ENCODE assay signal across 1 cellular context in the genomic region with DNA sequence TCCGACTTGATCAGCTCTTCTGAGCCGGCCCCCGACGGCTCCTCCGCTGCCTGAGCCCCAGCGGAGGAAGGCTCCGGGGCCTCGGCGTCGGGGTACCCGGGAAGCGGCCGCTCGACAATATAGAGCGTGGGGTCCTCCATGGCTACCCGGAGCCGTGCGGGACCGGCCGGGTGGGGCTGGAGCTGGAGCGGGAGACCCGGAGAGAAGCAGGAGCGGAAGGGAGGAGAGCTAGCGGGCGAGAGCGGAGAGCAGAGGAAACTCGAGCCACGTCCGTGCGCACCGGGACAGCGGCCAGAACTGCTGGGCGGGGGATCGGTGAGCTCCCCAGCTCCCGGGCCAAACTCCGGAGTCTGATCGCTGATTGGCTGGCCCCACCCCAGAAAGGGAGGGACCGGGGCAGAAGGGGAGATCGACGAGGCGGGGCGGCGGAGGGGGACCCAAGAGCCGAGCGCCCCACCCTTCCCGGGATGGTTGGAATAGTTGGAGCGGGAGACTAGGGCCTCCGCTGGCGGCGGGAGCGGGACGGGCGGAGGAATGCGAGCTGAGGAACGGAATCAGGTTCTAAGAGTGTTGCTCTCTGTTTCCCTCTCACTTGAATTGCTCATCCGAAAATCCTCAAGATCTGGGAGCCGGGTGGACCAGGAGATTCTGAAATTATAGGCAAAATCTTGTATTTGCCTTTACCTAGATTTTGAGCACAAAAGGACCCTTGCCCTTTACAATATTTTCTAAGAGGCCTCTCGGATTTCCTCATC.
TF ChIP-seq lines count a peak whose summit lies in the region.

A gene with protein sequence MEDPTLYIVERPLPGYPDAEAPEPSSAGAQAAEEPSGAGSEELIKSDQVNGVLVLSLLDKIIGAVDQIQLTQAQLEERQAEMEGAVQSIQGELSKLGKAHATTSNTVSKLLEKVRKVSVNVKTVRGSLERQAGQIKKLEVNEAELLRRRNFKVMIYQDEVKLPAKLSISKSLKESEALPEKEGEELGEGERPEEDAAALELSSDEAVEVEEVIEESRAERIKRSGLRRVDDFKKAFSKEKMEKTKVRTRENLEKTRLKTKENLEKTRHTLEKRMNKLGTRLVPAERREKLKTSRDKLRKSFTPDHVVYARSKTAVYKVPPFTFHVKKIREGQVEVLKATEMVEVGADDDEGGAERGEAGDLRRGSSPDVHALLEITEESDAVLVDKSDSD (minus strand): TSS at position 299 of the 755 bp plus-strand sequence. CDS start 159 bp downstream, at position 140.

TF ChIP-seq in SK-N-SH treated with all-trans-retinoic acid at 6 μM for 48 hours, 23 proteins besides CTCF, POLR2A, EP300 and RAD21:
- TF ChIP-seq ESRRG (CRISPR knock-in tag; IDR thresholded peaks at IDR 0.05) = no peak
- TF ChIP-seq ARNTL (CRISPR knock-in tag; IDR thresholded peaks at IDR 0.05; ENCODE audit: borderline replicate concordance, low read depth) = no peak
- TF ChIP-seq ZFP3 (CRISPR knock-in tag; IDR thresholded peaks at IDR 0.05) = no peak
- TF ChIP-seq, protein P1, sequence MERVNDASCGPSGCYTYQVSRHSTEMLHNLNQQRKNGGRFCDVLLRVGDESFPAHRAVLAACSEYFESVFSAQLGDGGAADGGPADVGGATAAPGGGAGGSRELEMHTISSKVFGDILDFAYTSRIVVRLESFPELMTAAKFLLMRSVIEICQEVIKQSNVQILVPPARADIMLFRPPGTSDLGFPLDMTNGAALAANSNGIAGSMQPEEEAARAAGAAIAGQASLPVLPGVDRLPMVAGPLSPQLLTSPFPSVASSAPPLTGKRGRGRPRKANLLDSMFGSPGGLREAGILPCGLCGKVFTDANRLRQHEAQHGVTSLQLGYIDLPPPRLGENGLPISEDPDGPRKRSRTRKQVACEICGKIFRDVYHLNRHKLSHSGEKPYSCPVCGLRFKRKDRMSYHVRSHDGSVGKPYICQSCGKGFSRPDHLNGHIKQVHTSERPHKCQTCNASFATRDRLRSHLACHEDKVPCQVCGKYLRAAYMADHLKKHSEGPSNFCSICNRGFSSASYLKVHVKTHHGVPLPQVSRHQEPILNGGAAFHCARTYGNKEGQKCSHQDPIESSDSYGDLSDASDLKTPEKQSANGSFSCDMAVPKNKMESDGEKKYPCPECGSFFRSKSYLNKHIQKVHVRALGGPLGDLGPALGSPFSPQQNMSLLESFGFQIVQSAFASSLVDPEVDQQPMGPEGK (CRISPR knock-in tag; IDR thresholded peaks at IDR 0.05; ENCODE audit: borderline replicate concordance) = peak; percentile 40; the same call in 1 of the 2 replicates
- no peak for TF ChIP-seq ZNF565 (CRISPR knock-in tag; conservative IDR thresholded peaks at IDR 0.05; ENCODE audit: low read depth)
- TF ChIP-seq, protein P2, sequence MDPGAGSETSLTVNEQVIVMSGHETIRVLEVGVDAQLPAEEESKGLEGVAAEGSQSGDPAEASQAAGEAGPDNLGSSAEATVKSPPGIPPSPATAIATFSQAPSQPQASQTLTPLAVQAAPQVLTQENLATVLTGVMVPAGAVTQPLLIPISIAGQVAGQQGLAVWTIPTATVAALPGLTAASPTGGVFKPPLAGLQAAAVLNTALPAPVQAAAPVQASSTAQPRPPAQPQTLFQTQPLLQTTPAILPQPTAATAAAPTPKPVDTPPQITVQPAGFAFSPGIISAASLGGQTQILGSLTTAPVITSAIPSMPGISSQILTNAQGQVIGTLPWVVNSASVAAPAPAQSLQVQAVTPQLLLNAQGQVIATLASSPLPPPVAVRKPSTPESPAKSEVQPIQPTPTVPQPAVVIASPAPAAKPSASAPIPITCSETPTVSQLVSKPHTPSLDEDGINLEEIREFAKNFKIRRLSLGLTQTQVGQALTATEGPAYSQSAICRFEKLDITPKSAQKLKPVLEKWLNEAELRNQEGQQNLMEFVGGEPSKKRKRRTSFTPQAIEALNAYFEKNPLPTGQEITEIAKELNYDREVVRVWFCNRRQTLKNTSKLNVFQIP (CRISPR knock-in tag; IDR thresholded peaks at IDR 0.05; ENCODE audit: borderline replicate concordance, low read depth) = no peak
- TF ChIP-seq ZNF8 (CRISPR knock-in tag; IDR thresholded peaks at IDR 0.05) = no peak
- TF ChIP-seq ZFP30 (CRISPR knock-in tag; IDR thresholded peaks at IDR 0.05) = no peak
- TF ChIP-seq RARB (CRISPR knock-in tag; IDR thresholded peaks at IDR 0.05) = no peak
